ENCODE assay signal across 9 cellular contexts in genomic region chr6:36914227-36914794, GRCh38. TPM values are rescaled to one million over a fixed set of nuclear protein-coding genes. Genes with fewer than 3 reads are reported as not detected.
DNase-seq lines count a peak whose midpoint lies in the region; ATAC-seq and TF ChIP-seq lines count a peak whose summit lies in the region.
"Had no signal": no experiment of that assay in that cellular context is flagged by ENCODE, and none has a peak within 500 bp of the region (broad histone marks: within the 10 kb centered on the region; RNA-seq: fewer than 3 reads in every experiment).

No MANE protein-coding gene starts in this region.

- H3K27me3 ChIP-seq in fibroblast of lung (ENCODE audit: control insufficient read depth, insufficient read depth, low read length) (no peaks in the 10 kb centered on the region), stomach (no peaks in the 10 kb centered on the region)

- H3K4me1 Mint-ChIP-seq in activated CD4-positive, alpha-beta T cell treated with anti-CD3 and anti-CD28 coated beads for 36 hours, result peaks cover 44% of the 10 kb centered on the region
- peaks cover 5% of the 10 kb centered on the region for H3K4me1 Mint-ChIP-seq in WTC11

- POLR2A ChIA-PET in activated CD4-positive, alpha-beta T cell treated with anti-CD3 and anti-CD28 coated beads for 36 hours (lab: Charles Lee), result no interaction called here
- POLR2A ChIA-PET in WTC11 (lab: Charles Lee), result no interaction called here

- CTCF ChIA-PET in activated CD4-positive, alpha-beta T cell treated with anti-CD3 and anti-CD28 coated beads for 36 hours (lab: Charles Lee), result interaction anchor here (0.6 to 2.8 kb wide), 9 partner anchors 9 to 262 kb away, joined by 3 to 13 read pairs (median 4); partner anchors contain the start of gene C6orf89
- CTCF ChIA-PET in WTC11 (lab: Charles Lee), result interaction anchor here (0.6 to 3.7 kb wide), 34 partner anchors 9 to 299 kb away, joined by 3 to 65 read pairs (median 4); partner anchors contain the start of genes C6orf89, MTCH1, PI16 and PPIL1

- intact Hi-C loops in activated CD4-positive, alpha-beta T cell treated with anti-CD3 and anti-CD28 coated beads for 36 hours (cut with DNase I, micrococcal nuclease), result loop anchor here in 1 of 2 experiments (5.0 kb wide), 1 partner anchor 37 kb away; no protein-coding TSS in a partner anchor
- intact Hi-C loops in stomach (cut with DNase I; ENCODE audit: low total_unique reads), result no loop called here

- H3K4me3 ChIP-seq in fibroblast of lung (replicated peaks in 1 of 4; ENCODE audit: control extremely low read depth in 1 of 4, insufficient read depth in 1 of 4, low read depth in 3 of 4, low read length in 4 of 4), result no peak overlapping the region
- H3K4me3 ChIP-seq in stomach, result no peak overlapping the region

- peaks cover 28% of the 10 kb centered on the region for H3K36me3 Mint-ChIP-seq in activated CD4-positive, alpha-beta T cell treated with anti-CD3 and anti-CD28 coated beads for 36 hours (ENCODE audit: low read depth)
- H3K36me3 Mint-ChIP-seq in WTC11, result no peaks in the 10 kb centered on the region

- no peaks in the 10 kb centered on the region for H3K9me3 Mint-ChIP-seq in activated CD4-positive, alpha-beta T cell treated with anti-CD3 and anti-CD28 coated beads for 36 hours (ENCODE audit: low read depth)
- no peaks in the 10 kb centered on the region for H3K9me3 Mint-ChIP-seq in WTC11

- WGBS in stomach, 5 donors, result 54 to 69% (median 67%) methylated on average over 10 of the region's 10 CpGs

- H3K27ac Mint-ChIP-seq in activated CD4-positive, alpha-beta T cell treated with anti-CD3 and anti-CD28 coated beads for 36 hours, result peak overlapping the region; percentile 85
- peak overlapping the region; percentile 95 for H3K27ac Mint-ChIP-seq in WTC11

- H2AFZ ChIP-seq in fibroblast of lung (ENCODE audit: low read length), result no peak overlapping the region

- H3K9ac ChIP-seq in fibroblast of lung (ENCODE audit: insufficient read depth, low read length), result no peak overlapping the region

- no peak overlapping the region for H3K27ac ChIP-seq in fibroblast of lung (ENCODE audit: insufficient read depth, low read length)
- peak overlapping the region in 3 of 5 donors; percentile 9 to 65 (median 62) for H3K27ac ChIP-seq in stomach

- no peak overlapping the region for H3K4me2 ChIP-seq in fibroblast of lung (ENCODE audit: extremely low read depth, insufficient read depth, low read length)

- no peak; the same call in 1 of the 2 replicates for TF ChIP-seq CTCF in WTC11 (IDR thresholded peaks at IDR 0.05)
- TF ChIP-seq CTCF in fibroblast of lung (conservative IDR thresholded peaks at IDR 0.05 in 1 of 2, IDR thresholded peaks at IDR 0.05 in 1 of 2; ENCODE audit: low read depth in 1 of 2, low read length in 2 of 2), result peak; percentile 6 to 45
- peak in 2 of 7 experiments; percentile 9 to 14 for TF ChIP-seq CTCF in stomach (IDR thresholded peaks at IDR 0.05)

- peak; percentile 7 for ATAC-seq in activated CD4-positive, alpha-beta T cell treated with anti-CD3 and anti-CD28 coated beads for 36 hours
- ATAC-seq in WTC11 (peak; percentile 95), HG02678 (IDR thresholded peaks at IDR 0.05; ENCODE audit: unreplicated experiment) (no peak), GM21447 (IDR thresholded peaks at IDR 0.05; ENCODE audit: unreplicated experiment) (no peak)
- ATAC-seq: right cardiac atrium had no signal

- TF ChIP-seq EP300 in stomach (IDR thresholded peaks at IDR 0.05), result no peak

- H3K4me1 ChIP-seq in fibroblast of lung (ENCODE audit: control insufficient read depth, extremely low read depth, insufficient read depth, low read length), result peaks cover 15% of the 10 kb centered on the region
- peaks cover 19 to 64% (median 41%) of the 10 kb centered on the region in 4 donors for H3K4me1 ChIP-seq in stomach

- peak; percentile 57 for DNase-seq in activated CD4-positive, alpha-beta T cell treated with anti-CD3 and anti-CD28 coated beads for 36 hours
- DNase-seq in activated CD4-positive, alpha-beta T cell treated with anti-CD3 and anti-CD28 coated beads for 1 hour, result no peak
- DNase-seq in WTC11 (ENCODE audit: low spot score) (peak; percentile 70), fibroblast of lung (ENCODE audit: low read depth in 2 of 2) (peak; percentile 34), stomach (peak; percentile 62), AML-193 (lab: John Stamatoyannopoulos, UW) (no peak)

- no peaks in the 10 kb centered on the region for H3K27me3 Mint-ChIP-seq in activated CD4-positive, alpha-beta T cell treated with anti-CD3 and anti-CD28 coated beads for 36 hours
- no peaks in the 10 kb centered on the region for H3K27me3 Mint-ChIP-seq in WTC11 (ENCODE audit: low read depth)

- H3K9me3 ChIP-seq in fibroblast of lung (ENCODE audit: control insufficient read depth, insufficient read depth, low read depth, low read length) (no peaks in the 10 kb centered on the region), stomach (no peaks in the 10 kb centered on the region)

- peak overlapping the region; percentile 13 for H3K4me3 Mint-ChIP-seq in activated CD4-positive, alpha-beta T cell treated with anti-CD3 and anti-CD28 coated beads for 36 hours
- H3K4me3 Mint-ChIP-seq in WTC11, result no peak overlapping the region

- H3K79me2 ChIP-seq in fibroblast of lung (ENCODE audit: control insufficient read depth, insufficient read depth, low read length), result no peaks in the 10 kb centered on the region

- TF ChIP-seq POLR2A in stomach (IDR thresholded peaks at IDR 0.05), result no peak

- no peaks in the 10 kb centered on the region for H4K20me1 ChIP-seq in fibroblast of lung (ENCODE audit: control insufficient read depth, extremely low read depth, insufficient read depth, low read length)

- H3K36me3 ChIP-seq in fibroblast of lung (ENCODE audit: control insufficient read depth, insufficient read depth, low read length), result peaks cover 10% of the 10 kb centered on the region
- H3K36me3 ChIP-seq in stomach, result peaks cover 32 to 86% (median 83%) of the 10 kb centered on the region in 4 donors

TF ChIP-seq in WTC11, 78 proteins besides CTCF, POLR2A, EP300 and RAD21:
- TF ChIP-seq KAT7 (CRISPR knock-in tag; IDR thresholded peaks at IDR 0.05; ENCODE audit: borderline replicate concordance) (no peak), ERG (CRISPR knock-in tag; IDR thresholded peaks at IDR 0.05) (no peak), HMGXB4 (CRISPR knock-in tag; IDR thresholded peaks at IDR 0.05) (no peak), MAX (CRISPR knock-in tag; IDR thresholded peaks at IDR 0.05) (no peak), NFATC4 (CRISPR knock-in tag; IDR thresholded peaks at IDR 0.05) (no peak)

RNA-seq across cellular contexts. Expression of gene C6orf89, which starts 28.6 kb away (rescaled TPM):
- 10 to 100 TPM; 29.5 to 36.2 TPM for total RNA-seq in activated CD4-positive, alpha-beta T cell treated with anti-CD3 and anti-CD28 coated beads for 36 hours
- 13.2 to 15.6 TPM (median 15.0 TPM) in 3 replicates for total RNA-seq in WTC11 (2021)
- 37.8 and 47.1 TPM in 2 replicates for total RNA-seq in fibroblast of lung
- 58.8 and 66.7 TPM in 2 replicates for polyA plus RNA-seq in fibroblast of lung
- 51.8 and 63.6 TPM in 2 replicates for polyA plus RNA-seq in fibroblast of lung (2012)
- polyA minus RNA-seq in fibroblast of lung (ENCODE audit: low replicate concordance), result 60.9 and 68.1 TPM in 2 replicates
- 10 to 100 TPM; 14.6 to 47.2 (median 37.9) TPM for total RNA-seq in stomach
- polyA plus RNA-seq in stomach, result 10 to 100 TPM in 2 of 3 donors, 1 to 10 TPM in 1; 7.0 to 12.0 (median 11.4) TPM

RNA-seq across cellular contexts. Expression of gene PPIL1, which starts 39.7 kb away (rescaled TPM):
- total RNA-seq in activated CD4-positive, alpha-beta T cell treated with anti-CD3 and anti-CD28 coated beads for 36 hours, result 10 to 100 TPM; 45.9 to 46.0 TPM
- 64.2 to 69.8 TPM (median 66.6 TPM) in 3 replicates for total RNA-seq in WTC11 (2021)
- total RNA-seq in fibroblast of lung, result 12.8 and 17.5 TPM in 2 replicates
- 30.6 and 37.6 TPM in 2 replicates for polyA plus RNA-seq in fibroblast of lung
- polyA plus RNA-seq in fibroblast of lung (2012), result 21.8 and 31.9 TPM in 2 replicates
- 5.4 and 21.2 TPM in 2 replicates for polyA minus RNA-seq in fibroblast of lung (ENCODE audit: low replicate concordance)
- 10 to 100 TPM in 2 of 5 donors, 1 to 10 TPM in 1, under 1 TPM in 1, not detected in 1; 0.87 to 19.6 (median 7.8) TPM for total RNA-seq in stomach
- 10 to 100 TPM; 17.1 to 33.7 (median 18.4) TPM for polyA plus RNA-seq in stomach

RNA-seq across cellular contexts. Expression of gene PI16, which starts 40.2 kb away (rescaled TPM):
- 1 to 10 TPM in 1 of 2 experiments, under 1 TPM in 1; 0.96 to 1.9 TPM for total RNA-seq in activated CD4-positive, alpha-beta T cell treated with anti-CD3 and anti-CD28 coated beads for 36 hours
- 0.09 to 0.17 TPM in 2 of 3 replicates, not detected in the other for total RNA-seq in WTC11 (2021)
- total RNA-seq in fibroblast of lung, result 0.26 TPM in 1 of 2 replicates, not detected in the other
- polyA plus RNA-seq in fibroblast of lung, result 0.09 and 0.67 TPM in 2 replicates
- 0.14 and 1.4 TPM in 2 replicates for polyA plus RNA-seq in fibroblast of lung (2012)
- polyA minus RNA-seq in fibroblast of lung (ENCODE audit: low replicate concordance), result not detected in 2 replicates
- 10 to 100 TPM in 2 of 5 donors, 1 to 10 TPM in 1, not detected in 2; 1.7 to 21.3 (median 10.4) TPM for total RNA-seq in stomach
- polyA plus RNA-seq in stomach, result 1 to 10 TPM; 1.2 to 4.3 (median 1.5) TPM

Comparison
In these comparisons a context has a peak if more than half of its experiments do, and no peak if none do; other contexts are left out.
1. DNase-seq: peak in activated CD4-positive, alpha-beta T cell treated with anti-CD3 and anti-CD28 coated beads for 36 hours (single experiment), WTC11 (single experiment), fibroblast of lung (2 of 2) and stomach (single experiment); none in activated CD4-positive, alpha-beta T cell treated with anti-CD3 and anti-CD28 coated beads for 1 hour (single experiment) and AML-193 (0 of 2).
2. ATAC-seq: peak in activated CD4-positive, alpha-beta T cell treated with anti-CD3 and anti-CD28 coated beads for 36 hours (single experiment) and WTC11 (single experiment); none in HG02678 (single experiment) and GM21447 (single experiment).